ENCODE assay signal across 8 cellular contexts in the genomic region with DNA sequence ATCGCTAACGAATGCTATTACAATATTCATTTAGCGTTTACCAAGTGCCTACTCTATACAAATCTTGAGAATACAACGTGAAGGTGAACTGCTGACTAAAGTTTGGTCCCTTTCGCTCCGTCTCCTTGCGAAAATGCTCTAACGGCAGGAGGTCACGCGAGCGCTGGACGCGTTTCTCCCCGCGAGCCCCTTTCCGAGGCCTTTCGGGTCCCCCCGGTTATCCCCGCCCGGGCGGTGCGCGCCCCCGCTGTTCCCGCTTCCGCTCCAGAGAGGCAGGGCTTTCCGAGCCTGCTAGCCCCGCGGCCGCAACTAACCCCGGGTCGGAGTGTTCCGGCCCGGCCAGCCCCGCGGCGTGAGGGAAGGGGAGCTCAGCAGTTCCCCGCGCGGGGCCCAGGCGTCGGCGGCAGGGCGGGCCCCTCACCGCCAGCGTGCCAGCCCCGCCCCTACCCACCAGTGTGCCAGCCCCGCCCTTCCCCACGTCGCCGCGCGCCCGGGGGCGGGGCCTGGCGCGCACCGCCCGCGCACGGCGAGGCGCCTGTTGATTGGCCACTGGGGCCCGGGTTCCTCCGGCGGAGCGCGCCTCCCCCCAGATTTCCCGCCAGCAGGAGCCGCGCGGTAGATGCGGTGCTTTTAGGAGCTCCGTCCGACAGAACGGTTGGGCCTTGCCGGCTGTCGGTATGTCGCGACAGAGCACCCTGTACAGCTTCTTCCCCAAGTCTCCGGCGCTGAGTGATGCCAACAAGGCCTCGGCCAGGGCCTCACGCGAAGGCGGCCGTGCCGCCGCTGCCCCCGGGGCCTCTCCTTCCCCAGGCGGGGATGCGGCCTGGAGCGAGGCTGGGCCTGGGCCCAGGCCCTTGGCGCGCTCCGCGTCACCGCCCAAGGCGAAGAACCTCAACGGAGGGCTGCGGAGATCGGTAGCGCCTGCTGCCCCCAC. TPM values are rescaled to one million over a fixed set of nuclear protein-coding genes. Genes with fewer than 3 reads are reported as not detected.
DNase-seq lines count a peak whose midpoint lies in the region; ATAC-seq and TF ChIP-seq lines count a peak whose summit lies in the region.

A gene with protein sequence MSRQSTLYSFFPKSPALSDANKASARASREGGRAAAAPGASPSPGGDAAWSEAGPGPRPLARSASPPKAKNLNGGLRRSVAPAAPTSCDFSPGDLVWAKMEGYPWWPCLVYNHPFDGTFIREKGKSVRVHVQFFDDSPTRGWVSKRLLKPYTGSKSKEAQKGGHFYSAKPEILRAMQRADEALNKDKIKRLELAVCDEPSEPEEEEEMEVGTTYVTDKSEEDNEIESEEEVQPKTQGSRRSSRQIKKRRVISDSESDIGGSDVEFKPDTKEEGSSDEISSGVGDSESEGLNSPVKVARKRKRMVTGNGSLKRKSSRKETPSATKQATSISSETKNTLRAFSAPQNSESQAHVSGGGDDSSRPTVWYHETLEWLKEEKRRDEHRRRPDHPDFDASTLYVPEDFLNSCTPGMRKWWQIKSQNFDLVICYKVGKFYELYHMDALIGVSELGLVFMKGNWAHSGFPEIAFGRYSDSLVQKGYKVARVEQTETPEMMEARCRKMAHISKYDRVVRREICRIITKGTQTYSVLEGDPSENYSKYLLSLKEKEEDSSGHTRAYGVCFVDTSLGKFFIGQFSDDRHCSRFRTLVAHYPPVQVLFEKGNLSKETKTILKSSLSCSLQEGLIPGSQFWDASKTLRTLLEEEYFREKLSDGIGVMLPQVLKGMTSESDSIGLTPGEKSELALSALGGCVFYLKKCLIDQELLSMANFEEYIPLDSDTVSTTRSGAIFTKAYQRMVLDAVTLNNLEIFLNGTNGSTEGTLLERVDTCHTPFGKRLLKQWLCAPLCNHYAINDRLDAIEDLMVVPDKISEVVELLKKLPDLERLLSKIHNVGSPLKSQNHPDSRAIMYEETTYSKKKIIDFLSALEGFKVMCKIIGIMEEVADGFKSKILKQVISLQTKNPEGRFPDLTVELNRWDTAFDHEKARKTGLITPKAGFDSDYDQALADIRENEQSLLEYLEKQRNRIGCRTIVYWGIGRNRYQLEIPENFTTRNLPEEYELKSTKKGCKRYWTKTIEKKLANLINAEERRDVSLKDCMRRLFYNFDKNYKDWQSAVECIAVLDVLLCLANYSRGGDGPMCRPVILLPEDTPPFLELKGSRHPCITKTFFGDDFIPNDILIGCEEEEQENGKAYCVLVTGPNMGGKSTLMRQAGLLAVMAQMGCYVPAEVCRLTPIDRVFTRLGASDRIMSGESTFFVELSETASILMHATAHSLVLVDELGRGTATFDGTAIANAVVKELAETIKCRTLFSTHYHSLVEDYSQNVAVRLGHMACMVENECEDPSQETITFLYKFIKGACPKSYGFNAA (N-terminal part only) (plus strand): TSS at position 589 of the 934 bp plus-strand sequence. CDS start 89 bp downstream, at position 678.

- ATAC-seq in GM18870 (IDR thresholded peaks at IDR 0.05; ENCODE audit: unreplicated experiment) (peak; percentile 70), HG03108 (IDR thresholded peaks at IDR 0.05; ENCODE audit: unreplicated experiment) (peak; percentile 92)

- H3K4me2 ChIP-seq in smooth muscle cell, result peak within 1 kb of the TSS; percentile 96

- H2AFZ ChIP-seq in smooth muscle cell (ENCODE audit: low read depth), result peak within 1 kb of the TSS; percentile 92

- H3K4me3 ChIP-seq in breast epithelium (peak within 1 kb of the TSS; percentile 92 to 94 (median 93)), smooth muscle cell (peak within 1 kb of the TSS; percentile 69)

- peaks cover 41% of the 10 kb centered on the region for H4K20me1 ChIP-seq in smooth muscle cell (ENCODE audit: low read depth)

- DNase-seq in ACHN, result peak; percentile 93
- peak; percentile 85 for DNase-seq in NCI-H2171 treated with DMSO at 0.1 percent for 48 hours (lab: John Stamatoyannopoulos, UW)
- DNase-seq in breast epithelium (ENCODE audit: low spot score in 2 of 2), result peak; percentile 80 to 82
- DNase-seq in iPS-NIHi11 (ENCODE audit: low spot score), result peak; percentile 98
- DNase-seq in smooth muscle cell (lab: John Stamatoyannopoulos, UW; ENCODE audit: unreplicated experiment), result peak; percentile 90

- in situ Hi-C loops in ACHN (cut with HindIII; ENCODE audit: low pct_ligation_motif_present, low pct_unique_long_range_greater_than_20kb, low sequenced_read_pairs), result no loop called here

- H3F3A ChIP-seq in smooth muscle cell (ENCODE audit: low read depth), result peaks cover 20% of the 10 kb centered on the region

- peak; percentile 50 for TF ChIP-seq POLR2A in breast epithelium (IDR thresholded peaks at IDR 0.05)

- 1% methylated on average over 71 of the region's 103 CpGs for WGBS in smooth muscle cell (ENCODE audit: low lambda C conversion rate)

- H3K27me3 ChIP-seq in breast epithelium (no peaks in the 10 kb centered on the region), smooth muscle cell (ENCODE audit: low read depth) (no peaks in the 10 kb centered on the region)

- H3K4me1 ChIP-seq in breast epithelium (peaks cover 0 to 3% of the 10 kb centered on the region in 2 donors), smooth muscle cell (ENCODE audit: low read depth) (peaks cover 14% of the 10 kb centered on the region)

- H3K9me3 ChIP-seq in breast epithelium, result no peaks in the 10 kb centered on the region
- H3K9me3 ChIP-seq in smooth muscle cell (replicated peaks; ENCODE audit: low read depth), result no peaks in the 10 kb centered on the region

- peak within 1 kb of the TSS; percentile 89 for H3K9ac ChIP-seq in smooth muscle cell (ENCODE audit: low read depth)

- peak within 1 kb of the TSS; percentile 89 for H3K27ac ChIP-seq in VCaP
- H3K27ac ChIP-seq in breast epithelium, result peak within 1 kb of the TSS; percentile 90 to 95
- peak within 1 kb of the TSS; percentile 85 for H3K27ac ChIP-seq in smooth muscle cell (ENCODE audit: low read depth)

- TF ChIP-seq CTCF in VCaP (conservative IDR thresholded peaks at IDR 0.05) (no peak), breast epithelium (IDR thresholded peaks at IDR 0.05) (no peak), smooth muscle cell (IDR thresholded peaks at IDR 0.05; ENCODE audit: borderline replicate concordance, insufficient read depth, poor library complexity, severe bottlenecking) (no peak)

- intact Hi-C loops in breast epithelium (cut with DNase I; ENCODE audit: low total_unique reads), result loop anchor here (5.0 kb wide), 1 partner anchor 304 kb away; no protein-coding TSS in a partner anchor

- H3K36me3 ChIP-seq in breast epithelium (no peaks in the 10 kb centered on the region), smooth muscle cell (ENCODE audit: low read depth) (no peaks in the 10 kb centered on the region)

- H3K79me2 ChIP-seq in smooth muscle cell (ENCODE audit: low read depth), result peaks cover 37% of the 10 kb centered on the region

RNA-seq across cellular contexts. Expression of the gene that starts here (rescaled TPM):
- 10 to 100 TPM; 31.4 to 60.0 (median 42.6) TPM for total RNA-seq in breast epithelium
- 65.2 and 81.3 TPM in 2 replicates for total RNA-seq in smooth muscle cell
- 45.6 and 48.7 TPM in 2 replicates for polyA plus RNA-seq in smooth muscle cell

Comparison
In these comparisons a context has a peak if more than half of its experiments do, and no peak if none do; other contexts are left out.
1. Peak in every context shown above with its lines: DNase-seq, ATAC-seq, H3K4me3 ChIP-seq and H3K27ac ChIP-seq.